18 cellular contexts compared by ENCODE assay signal in genomic region chr11:65304613-65305012, GRCh38. TPM values are rescaled to one million over a fixed set of nuclear protein-coding genes. Genes with fewer than 3 reads are reported as not detected.
"Had no signal": no experiment of that assay in that cellular context is flagged by ENCODE, and none has a peak within 500 bp of the region (broad histone marks: within the 10 kb centered on the region; RNA-seq: fewer than 3 reads in every experiment).

No MANE protein-coding gene starts in this region.

- H3K36me3 Mint-ChIP-seq: activated naive CD8-positive, alpha-beta T cell; naive thymus-derived CD8-positive, alpha-beta T cell had no signal

- ATAC-seq: activated CD8-positive, alpha-beta memory T cell treated with anti-CD3 and anti-CD28 coated beads, Interleukin-2, amount 10 ng/mL, durations not matched to agents 7 days and 5 days; lower lobe of right lung; naive thymus-derived CD8-positive, alpha-beta T cell; stimulated activated memory B cell treated with anti-CD40 and anti-IgM and Interleukin-4, amounts not matched to agents 10 μg/mL and 1 μg/mL and 100 μg/mL, for 72 hours; T-helper 17 cell had no signal

- H3K9me3 Mint-ChIP-seq: activated T-cell treated with anti-CD3 and anti-CD28 coated beads, Interleukin-2, amount 50 U/mL, for 24 hours; naive thymus-derived CD8-positive, alpha-beta T cell; stimulated activated memory B cell treated with anti-CD40 and anti-IgM and Interleukin-4, amounts not matched to agents 10 μg/mL and 1 μg/mL and 100 μg/mL, for 72 hours had no signal

- H3K9me3 ChIP-seq: breast epithelium, lower lobe of right lung, right atrium auricular region, testis, vagina had no signal

- H3K4me3 Mint-ChIP-seq: activated CD8-positive, alpha-beta memory T cell treated with anti-CD3 and anti-CD28 coated beads, Interleukin-2, amount 10 ng/mL, durations not matched to agents 7 days and 5 days; activated naive CD8-positive, alpha-beta T cell; activated T-cell treated with anti-CD3 and anti-CD28 coated beads, Interleukin-2, amount 50 U/mL, for 24 hours; stimulated activated memory B cell treated with anti-CD40 and anti-IgM and Interleukin-4, amounts not matched to agents 10 μg/mL and 1 μg/mL and 100 μg/mL, for 72 hours; T-helper 17 cell had no signal

- H3K27ac ChIP-seq: breast epithelium, right atrium auricular region, testis, vagina had no signal

- H3K27me3 Mint-ChIP-seq: activated CD8-positive, alpha-beta memory T cell treated with anti-CD3 and anti-CD28 coated beads, Interleukin-2, amount 10 ng/mL, durations not matched to agents 7 days and 5 days; activated naive CD8-positive, alpha-beta T cell; activated T-cell treated with anti-CD3 and anti-CD28 coated beads, Interleukin-2, amount 50 U/mL, for 24 hours; naive thymus-derived CD8-positive, alpha-beta T cell; stimulated activated memory B cell treated with anti-CD40 and anti-IgM and Interleukin-4, amounts not matched to agents 10 μg/mL and 1 μg/mL and 100 μg/mL, for 72 hours; T-helper 17 cell had no signal

- DNase-seq: activated CD4-positive, alpha-beta T cell treated with anti-CD3 and anti-CD28 coated beads, Interleukin-2, amount 50 U/mL, for 4 hours; activated CD4-positive, CD25-positive, alpha-beta regulatory T cell treated with anti-CD3 and anti-CD28 coated beads, Interleukin-2, amount 50 U/mL, for 72 hours; activated CD8-positive, alpha-beta memory T cell treated with anti-CD3 and anti-CD28 coated beads, Interleukin-2, amount 10 ng/mL, durations not matched to agents 7 days and 5 days; activated gamma-delta T cell; activated T-cell treated with anti-CD3 and anti-CD28 coated beads, Interleukin-2, amount 50 U/mL, for 24 hours; amygdala; effector CD4-positive, alpha-beta T cell; hypothalamus; kidney glomerular epithelial cell; lower lobe of right lung; naive thymus-derived CD8-positive, alpha-beta T cell; T-helper 17 cell; testis had no signal

- H3K27ac Mint-ChIP-seq: activated CD8-positive, alpha-beta memory T cell treated with anti-CD3 and anti-CD28 coated beads, Interleukin-2, amount 10 ng/mL, durations not matched to agents 7 days and 5 days; activated naive CD8-positive, alpha-beta T cell; activated T-cell treated with anti-CD3 and anti-CD28 coated beads, Interleukin-2, amount 50 U/mL, for 24 hours; stimulated activated memory B cell treated with anti-CD40 and anti-IgM and Interleukin-4, amounts not matched to agents 10 μg/mL and 1 μg/mL and 100 μg/mL, for 72 hours had no signal

- H3K27me3 ChIP-seq: breast epithelium, right atrium auricular region, testis, vagina had no signal

- H3K36me3 ChIP-seq: breast epithelium, lower lobe of right lung, right atrium auricular region, vagina had no signal

- H3K4me3 ChIP-seq: breast epithelium, lower lobe of right lung, right atrium auricular region, testis, vagina had no signal

- H3K4me1 Mint-ChIP-seq: activated CD8-positive, alpha-beta memory T cell treated with anti-CD3 and anti-CD28 coated beads, Interleukin-2, amount 10 ng/mL, durations not matched to agents 7 days and 5 days had no signal

RNA-seq across cellular contexts. Expression of gene CDC42EP2, which starts 10.1 kb away (rescaled TPM):
- polyA plus RNA-seq: naive thymus-derived CD8-positive, alpha-beta T cell had no signal

RNA-seq across cellular contexts. Expression of gene TIGD3, which starts 49.9 kb away (rescaled TPM):
- total RNA-seq: vagina had no signal
